26 cellular contexts compared by ENCODE assay signal in the genomic region with DNA sequence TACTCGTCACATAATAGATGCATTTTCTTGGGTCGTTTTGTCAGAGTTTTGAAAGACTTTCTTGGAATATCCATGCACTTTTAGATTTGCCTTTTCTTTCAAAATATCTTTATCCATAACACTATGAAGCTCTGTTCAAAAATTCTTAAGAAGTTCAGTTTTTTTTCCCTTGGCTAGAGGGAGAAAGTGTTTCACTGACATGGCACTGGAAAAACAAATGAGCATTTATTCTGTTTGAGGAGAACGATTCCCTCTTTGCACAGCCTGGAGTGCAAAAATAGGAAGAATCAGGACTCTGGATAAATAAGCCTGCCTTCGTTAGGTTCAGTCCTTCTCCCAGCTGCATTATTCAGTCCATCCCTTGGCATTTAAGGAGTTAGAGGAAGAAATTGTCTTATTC.
"Had no signal": no experiment of that assay in that cellular context is flagged by ENCODE, and none has a peak within 500 bp of the region (broad histone marks: within the 10 kb centered on the region; RNA-seq: fewer than 3 reads in every experiment).

No MANE protein-coding gene starts in this region.

- DNase-seq: islet precursor cell; left ventricle myocardium inferior; midbrain; mucosa of descending colon; naive thymus-derived CD4-positive, alpha-beta T cell; nucleus accumbens; right lobe of liver; stimulated activated CD4-positive, alpha-beta T cell treated with anti-CD3 and anti-CD28 coated beads, Interleukin-1b, Interleukin-23, amount 100 ng/mL, for 48 hours; stimulated activated CD4-positive, alpha-beta T cell treated with anti-CD3 and anti-CD28 coated beads, Interleukin-2, amount 100 ng/mL, for 48 hours; stimulated activated CD4-positive, alpha-beta T cell treated with anti-CD3 and anti-CD28 coated beads, Interleukin-4, amount 100 ng/mL, for 4 hours; stimulated activated CD8-positive, alpha-beta memory T cell treated with anti-CD3 and anti-CD28 coated beads, Interleukin-4, amount 100 ng/mL, for 48 hours; stimulated activated naive CD4-positive, alpha-beta T cell treated with Interleukin-2 at 50 U/mL for 16 hours; stimulated activated naive CD8-positive, alpha-beta T cell treated with anti-CD3 and anti-CD28 coated beads, Interleukin-15, amount 100 ng/mL, for 72 hours; substantia nigra; testis; thyroid gland; transverse colon; upper lobe of left lung had no signal

- H3K36me3 ChIP-seq: left ventricle myocardium inferior, right atrium auricular region, right lobe of liver, thyroid gland, transverse colon, upper lobe of left lung, vagina had no signal

- H3K9ac ChIP-seq: parathyroid adenoma had no signal

- H3K79me2 ChIP-seq: hepatocyte, parathyroid adenoma had no signal

- H3K27ac ChIP-seq: hepatocyte, left ventricle myocardium inferior, parathyroid adenoma, right atrium auricular region, right lobe of liver, testis, thyroid gland, transverse colon, upper lobe of left lung, vagina had no signal

- H3K4me1 ChIP-seq: left ventricle myocardium inferior, parathyroid adenoma, right atrium auricular region, right lobe of liver, testis, thyroid gland, transverse colon, upper lobe of left lung, vagina had no signal

- H2AFZ ChIP-seq: hepatocyte, parathyroid adenoma had no signal

- H3K27me3 ChIP-seq: hepatocyte, right atrium auricular region, right lobe of liver, testis, thyroid gland, transverse colon, upper lobe of left lung, vagina had no signal

- H3K4me3 ChIP-seq: hepatocyte, left ventricle myocardium inferior, lung, mucosa of descending colon, right atrium auricular region, right lobe of liver, smooth muscle cell, testis, thyroid gland, transverse colon, upper lobe of left lung, vagina had no signal

- H3K9me3 ChIP-seq: mucosa of descending colon, right atrium auricular region, right lobe of liver, testis, thyroid gland, transverse colon, upper lobe of left lung, vagina had no signal

- H3K4me2 ChIP-seq: hepatocyte, smooth muscle cell had no signal

- ATAC-seq: mucosa of descending colon; naive thymus-derived CD4-positive, alpha-beta T cell; natural killer cell treated with Interleukin-12 subunit alpha and Interleukin-12 subunit beta and Interleukin-15 and Interleukin-18, amount 100 ng/mL, for 72 hours; right lobe of liver; stimulated activated memory B cell treated with anti-CD40 and anti-IgM and Interleukin-4, amounts not matched to agents 10 μg/mL and 1 μg/mL and 100 μg/mL, for 72 hours; stimulated activated naive CD8-positive, alpha-beta T cell treated with anti-CD3 and anti-CD28 coated beads, Interleukin-15, amount 100 ng/mL, for 72 hours had no signal
